ENCODE assay signal across 28 cellular contexts in genomic region chr6:110044093-110044492, GRCh38.
DNase-seq lines count a peak whose midpoint lies in the region; ATAC-seq, FAIRE-seq and TF ChIP-seq lines count a peak whose summit lies in the region.
"Had no signal": no experiment of that assay in that cellular context is flagged by ENCODE, and none has a peak within 500 bp of the region (broad histone marks: within the 10 kb centered on the region; RNA-seq: fewer than 3 reads in every experiment).

No MANE protein-coding gene starts in this region.

- FAIRE-seq in H54 (lab: Jason Lieb, UNC), result no peak
- FAIRE-seq: endothelial cell of umbilical vein, TTC549 had no signal

- H3K27me3 Mint-ChIP-seq in IgD-negative memory B cell, result no peaks in the 10 kb centered on the region

- no peaks in the 10 kb centered on the region for H3K27me3 ChIP-seq in BLaER1 treated with 17β-estradiol and CSF1 and Interleukin-3, amounts not matched to agents 10 nM and 100 nM
- H3K27me3 ChIP-seq in foreskin keratinocyte, result no peaks in the 10 kb centered on the region
- H3K27me3 ChIP-seq: body of pancreas, sigmoid colon, tibial nerve had no signal

- no peak for TF ChIP-seq CTCF in RWPE1 (conservative IDR thresholded peaks at IDR 0.05; ENCODE audit: low read depth)
- TF ChIP-seq CTCF in foreskin keratinocyte (conservative IDR thresholded peaks at IDR 0.05), result no peak

- CTCF ChIA-PET in RWPE1 (lab: Yijun Ruan, JAX), result interaction anchor here (0.6 to 1.3 kb wide), 2 partner anchors 9 to 111 kb away, joined by 3 to 4 read pairs; no protein-coding TSS in a partner anchor

- peak; percentile 17 for ATAC-seq in foreskin keratinocyte
- no peak for ATAC-seq in GM21576 (IDR thresholded peaks at IDR 0.05; ENCODE audit: unreplicated experiment)
- ATAC-seq: activated T-cell treated with anti-CD3 and anti-CD28 coated beads, Interleukin-2, amount 50 U/mL, for 72 hours; body of pancreas; mucosa of descending colon; natural killer cell had no signal

- H3K4me2 ChIP-seq in BLaER1 treated with 17β-estradiol and CSF1 and Interleukin-3, amounts not matched to agents 10 nM and 100 nM, result peak overlapping the region; percentile 37 to 80 (median 67)

- H4K20me1 ChIP-seq in BLaER1 treated with 17β-estradiol and CSF1 and Interleukin-3, amounts not matched to agents 10 nM and 100 nM, result no peaks in the 10 kb centered on the region

- H3K9ac ChIP-seq in BLaER1 treated with 17β-estradiol and CSF1 and Interleukin-3, amounts not matched to agents 10 nM and 100 nM, result peak overlapping the region; percentile 1 to 68 (median 55); a peak in 19 of 22 replicates

- H3K27ac ChIP-seq in BLaER1 treated with 17β-estradiol and CSF1 and Interleukin-3, amounts not matched to agents 10 nM and 100 nM, result peak overlapping the region; percentile 61 to 83 (median 74)
- peak overlapping the region; percentile 8; the same call in 1 of the 2 replicates for H3K27ac ChIP-seq in RWPE1
- H3K27ac ChIP-seq in foreskin keratinocyte, result no peak overlapping the region
- H3K27ac ChIP-seq: body of pancreas, sigmoid colon, SK-N-MC, tibial nerve had no signal

- H3K36me3 Mint-ChIP-seq in IgD-negative memory B cell, result no peaks in the 10 kb centered on the region
- H3K36me3 Mint-ChIP-seq: natural killer cell had no signal

- no peak overlapping the region for H3K4me3 Mint-ChIP-seq in IgD-negative memory B cell
- H3K4me3 Mint-ChIP-seq: activated T-cell treated with anti-CD3 and anti-CD28 coated beads, Interleukin-2, amount 50 U/mL, for 72 hours; natural killer cell had no signal

- peak overlapping the region in 2 of 10 experiments; percentile 30 to 39; a peak in 2 of 20 replicates for H3K4me3 ChIP-seq in BLaER1 treated with 17β-estradiol and CSF1 and Interleukin-3, amounts not matched to agents 10 nM and 100 nM
- H3K4me3 ChIP-seq: body of pancreas, mucosa of descending colon, sigmoid colon, SK-N-MC, tibial nerve had no signal

- POLR2A ChIA-PET in RWPE1 (lab: Yijun Ruan, JAX; ENCODE audit: low non-redundant PET), result interaction anchor here (0.6 kb wide), 1 partner anchor 322 kb away, joined by 3 read pairs; no protein-coding TSS in a partner anchor

- H3K9me3 ChIP-seq in BLaER1 treated with 17β-estradiol and CSF1 and Interleukin-3, amounts not matched to agents 10 nM and 100 nM (replicated peaks in 1 of 11), result peaks cover 15 to 39% (median 28%) of the 10 kb centered on the region in 11 experiments
- H3K9me3 ChIP-seq: body of pancreas, mucosa of descending colon, sigmoid colon had no signal

- peaks cover 0 to 3% (median 0%) of the 10 kb centered on the region in 3 donors for H3K9me3 Mint-ChIP-seq in IgD-negative memory B cell
- H3K9me3 Mint-ChIP-seq: activated T-cell treated with anti-CD3 and anti-CD28 coated beads, Interleukin-2, amount 50 U/mL, for 72 hours; natural killer cell had no signal

- peaks cover 36 to 62% (median 47%) of the 10 kb centered on the region in 10 experiments for H3K4me1 ChIP-seq in BLaER1 treated with 17β-estradiol and CSF1 and Interleukin-3, amounts not matched to agents 10 nM and 100 nM
- no peaks in the 10 kb centered on the region for H3K4me1 ChIP-seq in foreskin keratinocyte

- H3K27ac Mint-ChIP-seq in IgD-negative memory B cell, result peak overlapping the region in 2 of 3 donors; percentile 10 to 92
- H3K27ac Mint-ChIP-seq: activated T-cell treated with anti-CD3 and anti-CD28 coated beads, Interleukin-2, amount 50 U/mL, for 72 hours had no signal

- no peak for TF ChIP-seq POLR2A in H54 (IDR thresholded peaks at IDR 0.05; ENCODE audit: low read depth, low read length)

- peaks cover 13 to 17% (median 15%) of the 10 kb centered on the region in 3 donors for H3K4me1 Mint-ChIP-seq in IgD-negative memory B cell

- DNase-seq in RWPE1 (ENCODE audit: low spot score) (no peak), foreskin keratinocyte (peak in 1 of 2 donors; percentile 13), H54 (ENCODE audit: insufficient read length, low spot score) (no peak), HuH-7 (ENCODE audit: low spot score) (no peak)
- no peak for DNase-seq in activated naive CD4-positive, alpha-beta T cell treated with anti-CD3 and anti-CD28 coated beads, Interleukin-2, amount 50 U/mL, for 16 hours
- DNase-seq: activated CD4-positive, alpha-beta T cell treated with anti-CD3 and anti-CD28 coated beads, Interleukin-2, amount 50 U/mL, for 48 hours; activated T-cell treated with anti-CD3 and anti-CD28 coated beads, Interleukin-2, amount 50 U/mL, for 72 hours; body of pancreas; cerebellar nuclear complex; DMS53; GF-D8; hippocampal formation; mucosa of descending colon; natural killer cell; NCI-H1105; NCI-H187 treated with DMSO at 0.1 percent for 48 hours; occipital lobe; OCI-M1; sigmoid colon; stimulated activated CD4-positive, alpha-beta T cell treated with anti-CD3 and anti-CD28 coated beads, Interleukin-4, amount 100 ng/mL, for 1 hour; T-helper 1 cell had no signal

- no peaks in the 10 kb centered on the region for H3K36me3 ChIP-seq in BLaER1 treated with 17β-estradiol and CSF1 and Interleukin-3, amounts not matched to agents 10 nM and 100 nM
- H3K36me3 ChIP-seq: sigmoid colon, tibial nerve had no signal
